Comparison of ENCODE assay signal across 19 cellular contexts in genomic region chr12:94656556-94656955, GRCh38. TPM values are rescaled to one million over a fixed set of nuclear protein-coding genes. Genes with fewer than 3 reads are reported as not detected.
"Had no signal": no experiment of that assay in that cellular context is flagged by ENCODE, and none has a peak within 500 bp of the region (broad histone marks: within the 10 kb centered on the region; RNA-seq: fewer than 3 reads in every experiment).

No MANE protein-coding gene starts in this region.

- DNase-seq: Kasumi-1, MM.1S, NCI-H1417, NCI-H1436 treated with DMSO at 0.1 percent for 48 hours, NCI-H1694, NCI-H187 treated with DMSO at 0.1 percent for 48 hours, NCI-H345, NCI-H446 treated with DMSO at 0.1 percent for 48 hours, NCI-H510A treated with DMSO at 0.1 percent for 48 hours, NCI-H526, NCI-H82, OCI-M1, Right ventricle myocardium superior, SIG-M5 had no signal

- H3K4me1 ChIP-seq: SJSA1 had no signal

- H3K27ac ChIP-seq: KMS-11, SJSA1, SK-N-MC had no signal

- H3K4me3 ChIP-seq: K562, SJSA1, SK-N-MC had no signal

- ATAC-seq: K562 had no signal

- FAIRE-seq: K562, RCC 7860 had no signal

- H3K9me3 ChIP-seq: SJSA1 had no signal

- H3K9ac ChIP-seq: KMS-11 had no signal

- H3K4me2 ChIP-seq: KMS-11 had no signal

- H3K36me3 ChIP-seq: SJSA1 had no signal

RNA-seq across cellular contexts. Expression of gene TMCC3, which starts 6.2 kb away (rescaled TPM):
- total RNA-seq: K562 had no signal
- polyA plus RNA-seq: K562 had no signal
